Comparison of ENCODE assay signal across 15 cellular contexts in the genomic region with DNA sequence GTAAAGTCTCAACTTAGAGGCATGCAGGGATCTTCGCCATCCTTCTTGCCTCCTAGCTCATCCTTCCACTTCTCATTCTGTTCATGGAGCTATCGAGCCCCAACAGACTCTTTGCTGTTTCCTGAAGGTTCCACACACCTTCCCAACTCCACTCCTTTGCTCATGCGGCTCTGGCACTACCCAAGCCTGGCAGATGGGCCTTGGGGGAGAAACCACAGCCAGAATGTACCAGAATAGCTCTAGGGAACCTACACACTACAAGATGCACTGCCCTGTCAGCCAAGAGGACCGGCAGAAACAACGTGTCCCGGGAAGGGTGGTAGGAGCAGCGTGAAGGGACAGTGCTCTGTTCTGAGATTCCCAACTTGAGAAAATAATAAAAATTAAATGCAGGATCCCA.
A peak's percentile ranks its signal among the peaks of the same experiment; 100 is the strongest.
DNase-seq lines count a peak whose midpoint lies in the region; ATAC-seq and TF ChIP-seq lines count a peak whose summit lies in the region.
"Had no signal": no experiment of that assay in that cellular context is flagged by ENCODE, and none has a peak within 500 bp of the region (broad histone marks: within the 10 kb centered on the region; RNA-seq: fewer than 3 reads in every experiment).

No MANE protein-coding gene starts in this region.

- H3K27ac Mint-ChIP-seq in endothelial cell (ENCODE audit: unreplicated experiment): no peak overlapping the region
- H3K27ac Mint-ChIP-seq in activated T-cell treated with anti-CD3 and anti-CD28 coated beads, Interleukin-2, amount 50 U/mL, for 72 hours: no peak overlapping the region
- H3K27ac Mint-ChIP-seq: B cell; CD8-positive, alpha-beta T cell; H9 had no signal

- H3K27ac ChIP-seq in angular gyrus (ENCODE audit: low read depth, low read length) (peak overlapping the region; percentile 8), dorsolateral prefrontal cortex (peak overlapping the region in 33 of 59 donors; percentile 6 to 77 (median 50)), vagina (no peak overlapping the region)
- H3K27ac ChIP-seq: BLaER1 treated with 17β-estradiol and CSF1 and Interleukin-3, amounts not matched to agents 10 nM and 100 nM had no signal

- peak in 7 of 10 donors; percentile 38 to 76 (median 64) for DNase-seq in dorsolateral prefrontal cortex
- DNase-seq in middle frontal gyrus (ENCODE audit: extremely low spot score, low spot score): peak; percentile 49
- peak; percentile 54 to 58 for DNase-seq in vagina (ENCODE audit: extremely low spot score in 2 of 2)
- no peak for DNase-seq in endothelial cell (ENCODE audit: low spot score)
- DNase-seq in NOMO-1 treated with dmso at 0.1 percent for 144 hours (lab: John Stamatoyannopoulos, UW; ENCODE audit: unreplicated experiment): no peak
- no peak for DNase-seq in activated T-cell treated with anti-CD3 and anti-CD28 coated beads, Interleukin-2, amount 50 U/mL, for 72 hours
- DNase-seq: Calu3; CD8-positive, alpha-beta T cell; DMS79 treated with DMSO at 0.1 percent for 48 hours; H9 had no signal

- TF ChIP-seq POLR2A in vagina (IDR thresholded peaks at IDR 0.05): no peak

- no peak overlapping the region for H3K4me3 Mint-ChIP-seq in endothelial cell (ENCODE audit: unreplicated experiment)
- no peak overlapping the region for H3K4me3 Mint-ChIP-seq in activated T-cell treated with anti-CD3 and anti-CD28 coated beads, Interleukin-2, amount 50 U/mL, for 72 hours
- H3K4me3 Mint-ChIP-seq: B cell; CD8-positive, alpha-beta T cell; H9 had no signal

- intact Hi-C loops in dorsolateral prefrontal cortex (cut with DNase I) (no loop called here), vagina (cut with DNase I) (no loop called here)

- H3K4me3 ChIP-seq in dorsolateral prefrontal cortex: no peak overlapping the region
- no peak overlapping the region for H3K4me3 ChIP-seq in vagina
- H3K4me3 ChIP-seq: BLaER1 treated with 17β-estradiol and CSF1 and Interleukin-3, amounts not matched to agents 10 nM and 100 nM; GM12878 had no signal

- H3K36me3 Mint-ChIP-seq in endothelial cell (ENCODE audit: low read depth, unreplicated experiment): no peaks in the 10 kb centered on the region
- peaks cover 0 to 2% of the 10 kb centered on the region in 2 donors for H3K36me3 Mint-ChIP-seq in activated T-cell treated with anti-CD3 and anti-CD28 coated beads, Interleukin-2, amount 50 U/mL, for 72 hours (ENCODE audit: insufficient read depth in 2 of 2)
- H3K36me3 Mint-ChIP-seq: CD8-positive, alpha-beta T cell had no signal

- ATAC-seq in activated T-cell treated with anti-CD3 and anti-CD28 coated beads, Interleukin-2, amount 50 U/mL, for 72 hours (replicated peaks in 1 of 2): no peak
- ATAC-seq: CD8-positive, alpha-beta T cell; GM12878; HepG2 had no signal

- no peaks in the 10 kb centered on the region for H3K4me1 ChIP-seq in vagina
- H3K4me1 ChIP-seq: BLaER1 treated with 17β-estradiol and CSF1 and Interleukin-3, amounts not matched to agents 10 nM and 100 nM had no signal

- TF ChIP-seq CTCF in dorsolateral prefrontal cortex (IDR thresholded peaks at IDR 0.05 in 54 of 56, conservative IDR thresholded peaks at IDR 0.05 in 2 of 56; ENCODE audit: low read depth in 1 of 56, partially characterized antibody in 56 of 56) (no peak), vagina (IDR thresholded peaks at IDR 0.05) (no peak), endothelial cell (IDR thresholded peaks at IDR 0.05; ENCODE audit: unreplicated experiment) (no peak)

- no peaks in the 10 kb centered on the region for H3K27me3 ChIP-seq in dorsolateral prefrontal cortex
- no peaks in the 10 kb centered on the region for H3K27me3 ChIP-seq in vagina
- H3K27me3 ChIP-seq: BLaER1 treated with 17β-estradiol and CSF1 and Interleukin-3, amounts not matched to agents 10 nM and 100 nM had no signal

- peaks cover 10% of the 10 kb centered on the region for H3K4me1 Mint-ChIP-seq in endothelial cell (ENCODE audit: unreplicated experiment)
- H3K4me1 Mint-ChIP-seq in activated T-cell treated with anti-CD3 and anti-CD28 coated beads, Interleukin-2, amount 50 U/mL, for 72 hours (ENCODE audit: low read depth): no peaks in the 10 kb centered on the region
- H3K4me1 Mint-ChIP-seq: B cell, H9 had no signal

- no peaks in the 10 kb centered on the region for H3K9me3 ChIP-seq in vagina
- H3K9me3 ChIP-seq: BLaER1 treated with 17β-estradiol and CSF1 and Interleukin-3, amounts not matched to agents 10 nM and 100 nM had no signal

- no peaks in the 10 kb centered on the region for H3K9me3 Mint-ChIP-seq in endothelial cell (ENCODE audit: unreplicated experiment)
- H3K9me3 Mint-ChIP-seq in activated T-cell treated with anti-CD3 and anti-CD28 coated beads, Interleukin-2, amount 50 U/mL, for 72 hours: peaks cover 3 to 4% of the 10 kb centered on the region in 2 donors
- H3K9me3 Mint-ChIP-seq: CD8-positive, alpha-beta T cell; H9 had no signal

- H3K27me3 Mint-ChIP-seq in endothelial cell (ENCODE audit: unreplicated experiment): no peaks in the 10 kb centered on the region
- peaks cover 22% of the 10 kb centered on the region for H3K27me3 Mint-ChIP-seq in activated T-cell treated with anti-CD3 and anti-CD28 coated beads, Interleukin-2, amount 50 U/mL, for 72 hours (ENCODE audit: low read depth)

- no peaks in the 10 kb centered on the region for H3K36me3 ChIP-seq in vagina
- H3K36me3 ChIP-seq: BLaER1 treated with 17β-estradiol and CSF1 and Interleukin-3, amounts not matched to agents 10 nM and 100 nM had no signal

Comparison
In these comparisons a context has a peak if more than half of its experiments do, and no peak if none do; other contexts are left out.
1. DNase-seq: peak in dorsolateral prefrontal cortex (7 of 10), middle frontal gyrus (single experiment) and vagina (2 of 2); none in endothelial cell (single experiment), NOMO-1 treated with dmso at 0.1 percent for 144 hours (single experiment) and activated T-cell treated with anti-CD3 and anti-CD28 coated beads, Interleukin-2, amount 50 U/mL, for 72 hours (0 of 2).